Comparison of ENCODE assay signal across 8 cellular contexts in genomic region chr5:141412853-141413539, GRCh38. TPM values are rescaled to one million over a fixed set of nuclear protein-coding genes. Genes with fewer than 3 reads are reported as not detected.
DNase-seq lines count a peak whose midpoint lies in the region; ATAC-seq and TF ChIP-seq lines count a peak whose summit lies in the region.

TSS of gene PCDHGA10 (plus strand) at chr5:141412987. CDS start at chr5:141413176, 189 bp downstream.

- peak within 1 kb of the TSS; percentile 92 for H3K4me3 Mint-ChIP-seq in natural killer cell treated with Interleukin-12 subunit alpha and Interleukin-12 subunit beta and Interleukin-15 and Interleukin-18, amount 100 ng/mL, for 72 hours
- H3K4me3 Mint-ChIP-seq in type B pancreatic cell = peak within 1 kb of the TSS; percentile 95

- peaks cover 31 to 41% of the 10 kb centered on the region in 2 donors for H3K4me1 Mint-ChIP-seq in natural killer cell treated with Interleukin-12 subunit alpha and Interleukin-12 subunit beta and Interleukin-15 and Interleukin-18, amount 100 ng/mL, for 72 hours (ENCODE audit: low read depth in 2 of 2)
- H3K4me1 Mint-ChIP-seq in type B pancreatic cell (ENCODE audit: unreplicated experiment) = peaks cover 15% of the 10 kb centered on the region

- TF ChIP-seq CTCF in fibroblast of mammary gland (conservative IDR thresholded peaks at IDR 0.05; ENCODE audit: control insufficient read depth, insufficient read depth, low read depth, low read length) (peak; percentile 76), type B pancreatic cell (conservative IDR thresholded peaks at IDR 0.05) (peak; percentile 79)

- peak; percentile 67 to 69 for DNase-seq in SHP77 (lab: John Stamatoyannopoulos, UW)
- DNase-seq in SHP77 treated with DMSO at 0.1 percent for 48 hours (lab: John Stamatoyannopoulos, UW) = no peak
- peak; percentile 18 for DNase-seq in NCI-H526 treated with DMSO at 0.1 percent for 48 hours (lab: John Stamatoyannopoulos, UW)
- DNase-seq in activated T-cell treated with anti-CD3 and anti-CD28 coated beads, Interleukin-2, amount 50 U/mL, for 1 hour = peak; percentile 55
- peak; percentile 80 for DNase-seq in fibroblast of mammary gland (ENCODE audit: low read depth)
- DNase-seq in natural killer cell treated with Interleukin-12 subunit alpha and Interleukin-12 subunit beta and Interleukin-15 and Interleukin-18, amount 100 ng/mL, for 72 hours (ENCODE audit: low spot score) = no peak
- peak; percentile 67 for DNase-seq in type B pancreatic cell (ENCODE audit: extremely low spot score, unreplicated experiment)

- peak; percentile 65 for ATAC-seq in HG02852 (IDR thresholded peaks at IDR 0.05; ENCODE audit: unreplicated experiment)
- peak; percentile 74 to 75 for ATAC-seq in natural killer cell treated with Interleukin-12 subunit alpha and Interleukin-12 subunit beta and Interleukin-15 and Interleukin-18, amount 100 ng/mL, for 72 hours

- peak within 1 kb of the TSS; percentile 34 to 58 for H3K27ac Mint-ChIP-seq in natural killer cell treated with Interleukin-12 subunit alpha and Interleukin-12 subunit beta and Interleukin-15 and Interleukin-18, amount 100 ng/mL, for 72 hours
- H3K27ac Mint-ChIP-seq in type B pancreatic cell = peak within 1 kb of the TSS; percentile 90

- H3K27me3 Mint-ChIP-seq in natural killer cell treated with Interleukin-12 subunit alpha and Interleukin-12 subunit beta and Interleukin-15 and Interleukin-18, amount 100 ng/mL, for 72 hours = peaks cover 26 to 62% of the 10 kb centered on the region in 2 donors
- peaks cover 4% of the 10 kb centered on the region for H3K27me3 Mint-ChIP-seq in type B pancreatic cell

- peaks cover 39% of the 10 kb centered on the region for H3K36me3 Mint-ChIP-seq in natural killer cell treated with Interleukin-12 subunit alpha and Interleukin-12 subunit beta and Interleukin-15 and Interleukin-18, amount 100 ng/mL, for 72 hours
- H3K36me3 Mint-ChIP-seq in type B pancreatic cell = peaks cover 61% of the 10 kb centered on the region

- peaks cover 2% of the 10 kb centered on the region for H3K9me3 Mint-ChIP-seq in natural killer cell treated with Interleukin-12 subunit alpha and Interleukin-12 subunit beta and Interleukin-15 and Interleukin-18, amount 100 ng/mL, for 72 hours
- H3K9me3 Mint-ChIP-seq in type B pancreatic cell = peaks cover 27% of the 10 kb centered on the region

- H3K4me3 ChIP-seq in fibroblast of mammary gland (ENCODE audit: control insufficient read depth, low read depth, low read length) = peak within 1 kb of the TSS; percentile 58

RNA-seq across cellular contexts. Expression of gene PCDHGA10, which starts in this region (rescaled TPM):
- 1 to 10 TPM in 1 of 2 donors, under 1 TPM in 1; 0.67 to 1.2 TPM for total RNA-seq in natural killer cell treated with Interleukin-12 subunit alpha and Interleukin-12 subunit beta and Interleukin-15 and Interleukin-18, amount 100 ng/mL, for 72 hours
- total RNA-seq in type B pancreatic cell (ENCODE audit: low replicate concordance) = 9.8 and 18.5 TPM in 2 replicates

Comparison
In these comparisons a context has a peak if more than half of its experiments do, and no peak if none do; other contexts are left out.
1. DNase-seq: peak in SHP77 (2 of 2), NCI-H526 treated with DMSO at 0.1 percent for 48 hours (single experiment), activated T-cell treated with anti-CD3 and anti-CD28 coated beads, Interleukin-2, amount 50 U/mL, for 1 hour (single experiment), fibroblast of mammary gland (single experiment) and type B pancreatic cell (single experiment); none in SHP77 treated with DMSO at 0.1 percent for 48 hours (single experiment) and natural killer cell treated with Interleukin-12 subunit alpha and Interleukin-12 subunit beta and Interleukin-15 and Interleukin-18, amount 100 ng/mL, for 72 hours (single experiment).